8 cellular contexts compared by ENCODE assay signal in the genomic region with DNA sequence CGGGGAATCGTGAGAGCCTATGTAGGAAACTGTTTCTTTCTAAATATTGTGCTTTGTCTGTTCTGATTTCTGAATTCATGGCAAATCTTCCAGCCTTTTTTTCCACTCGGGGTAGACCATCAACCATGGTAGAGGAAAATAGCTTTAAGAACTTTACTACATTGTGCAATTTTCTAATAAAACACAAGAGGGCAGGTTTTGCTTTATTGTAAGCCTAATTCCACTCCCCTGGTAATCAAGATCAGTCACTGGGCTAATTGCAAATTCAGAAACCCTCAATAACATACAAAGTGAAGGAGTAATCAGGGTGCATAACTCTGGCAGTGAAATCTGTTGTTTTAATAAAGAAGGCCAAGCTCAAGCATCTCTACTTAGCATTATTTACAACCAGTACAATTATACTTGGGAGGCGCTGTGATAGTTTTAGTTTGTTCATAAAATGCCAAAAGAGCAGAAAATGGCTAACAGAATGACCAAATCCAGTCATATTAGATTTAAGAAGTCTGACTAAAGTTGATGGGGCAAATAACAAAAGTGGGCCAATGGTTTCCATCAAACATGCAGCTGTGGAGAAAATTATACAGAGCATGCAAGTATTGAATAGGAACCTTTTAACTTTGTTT. TPM values are rescaled to one million over a fixed set of nuclear protein-coding genes. Genes with fewer than 3 reads are reported as not detected.
A peak's percentile ranks its signal among the peaks of the same experiment; 100 is the strongest.
DNase-seq lines count a peak whose midpoint lies in the region; TF ChIP-seq lines count a peak whose summit lies in the region.
"Had no signal": no experiment of that assay in that cellular context is flagged by ENCODE, and none has a peak within 500 bp of the region (broad histone marks: within the 10 kb centered on the region; RNA-seq: fewer than 3 reads in every experiment).

No MANE protein-coding gene starts in this region.

- H3K36me3 Mint-ChIP-seq in H9 (ENCODE audit: insufficient read depth in 1 of 3, low read depth in 3 of 3), result no peaks in the 10 kb centered on the region
- H3K36me3 Mint-ChIP-seq in progenitor cell of endocrine pancreas (ENCODE audit: insufficient read depth), result no peaks in the 10 kb centered on the region
- H3K36me3 Mint-ChIP-seq in activated CD4-positive, alpha-beta T cell treated with anti-CD3 and anti-CD28 coated beads, Interleukin-2, amount 10 ng/mL, durations not matched to agents 7 days and 5 days (ENCODE audit: low read depth), result no peaks in the 10 kb centered on the region
- H3K36me3 Mint-ChIP-seq: activated naive CD8-positive, alpha-beta T cell had no signal

- H3K27me3 ChIP-seq in GM06990 (replicated peaks; ENCODE audit: control insufficient read depth, insufficient read depth, low read length) (no peaks in the 10 kb centered on the region; the same call in 1 of the 2 replicates), H9 (ENCODE audit: insufficient read depth, low read length) (no peaks in the 10 kb centered on the region)

- no peak overlapping the region for H3K27ac ChIP-seq in H9 (ENCODE audit: insufficient read length, low read depth, low read length)

- H3K23me2 ChIP-seq in H9 (ENCODE audit: insufficient read length, low read depth, low read length, poor library complexity, severe bottlenecking), result no peaks in the 10 kb centered on the region

- H4K8ac ChIP-seq in H9 (replicated peaks; ENCODE audit: insufficient read length, low read depth, low read length), result no peak overlapping the region

- no peak overlapping the region for H2BK15ac ChIP-seq in H9 (ENCODE audit: low read depth, low read length)

- no peak overlapping the region for H2BK12ac ChIP-seq in H9 (ENCODE audit: insufficient read length, low read depth, low read length)

- H3K9me3 Mint-ChIP-seq in H9, result no peaks in the 10 kb centered on the region
- H3K9me3 Mint-ChIP-seq in progenitor cell of endocrine pancreas (ENCODE audit: low read depth), result no peaks in the 10 kb centered on the region
- H3K9me3 Mint-ChIP-seq in activated CD4-positive, alpha-beta T cell treated with anti-CD3 and anti-CD28 coated beads, Interleukin-2, amount 10 ng/mL, durations not matched to agents 7 days and 5 days, result no peaks in the 10 kb centered on the region

- no peak overlapping the region for H3T11ph ChIP-seq in H9 (ENCODE audit: low read length)

- H3K79me2 ChIP-seq in H9 (ENCODE audit: insufficient read depth, low read length), result no peaks in the 10 kb centered on the region

- no peaks in the 10 kb centered on the region for H3K9me3 ChIP-seq in H9 (ENCODE audit: control insufficient read depth, low read depth, low read length)

- no peak overlapping the region for H4K91ac ChIP-seq in H9 (ENCODE audit: insufficient read length, low read depth, low read length)

- no peak overlapping the region for H3K9ac ChIP-seq in H9 (ENCODE audit: extremely low read depth, insufficient read length, low read length)

- no peak overlapping the region for H4K5ac ChIP-seq in H9 (ENCODE audit: insufficient read length, low read depth, low read length)

- no peak overlapping the region for H3K4me3 ChIP-seq in GM06990 (replicated peaks; ENCODE audit: low read depth, low read length)
- H3K4me3 ChIP-seq in fibroblast of villous mesenchyme (ENCODE audit: low read depth, low read length), result no peak overlapping the region

- H2BK20ac ChIP-seq in H9 (ENCODE audit: low read depth, low read length, poor library complexity, severe bottlenecking), result no peak overlapping the region

- no peak overlapping the region for H3K18ac ChIP-seq in H9 (ENCODE audit: insufficient read length, low read depth, low read length)

- no peak overlapping the region for H2BK5ac ChIP-seq in H9 (ENCODE audit: insufficient read length, low read length)

- no peaks in the 10 kb centered on the region for H4K20me1 ChIP-seq in H9 (ENCODE audit: control insufficient read depth, insufficient read depth, insufficient read length)

- CTCF ChIA-PET in activated CD4-positive, alpha-beta T cell treated with anti-CD3 and anti-CD28 coated beads, Interleukin-2, amount 10 ng/mL, durations not matched to agents 7 days and 5 days (lab: Charles Lee), result interaction anchor here (0.7 to 2.1 kb wide), 6 partner anchors 10 to 182 kb away, joined by 3 to 9 read pairs (median 4); partner anchors contain the start of gene TGDS

- POLR2A ChIA-PET in activated CD4-positive, alpha-beta T cell treated with anti-CD3 and anti-CD28 coated beads, Interleukin-2, amount 10 ng/mL, durations not matched to agents 7 days and 5 days (lab: Charles Lee), result no interaction called here

- H3K27me3 Mint-ChIP-seq in H9 (ENCODE audit: low read depth) (no peaks in the 10 kb centered on the region; the same call in none of the 2 replicates), progenitor cell of endocrine pancreas (peaks cover 15% of the 10 kb centered on the region)
- H3K27me3 Mint-ChIP-seq in activated CD4-positive, alpha-beta T cell treated with anti-CD3 and anti-CD28 coated beads, Interleukin-2, amount 10 ng/mL, durations not matched to agents 7 days and 5 days, result peaks cover 3% of the 10 kb centered on the region
- H3K27me3 Mint-ChIP-seq: activated naive CD8-positive, alpha-beta T cell had no signal

- no peak overlapping the region for H3K56ac ChIP-seq in H9 (ENCODE audit: insufficient read length, low read depth, low read length)

- DNase-seq in GM06990 (ENCODE audit: extremely low read depth, insufficient read length), result no peak
- DNase-seq in H9, result no peak
- DNase-seq in NCI-H1436 (lab: John Stamatoyannopoulos, UW), result peak; percentile 70
- DNase-seq in SW480 (ENCODE audit: low spot score), result peak; percentile 66
- peak; percentile 63 for DNase-seq in fibroblast of villous mesenchyme (ENCODE audit: low read depth)
- DNase-seq in progenitor cell of endocrine pancreas (ENCODE audit: low spot score, unreplicated experiment), result no peak
- DNase-seq in activated CD4-positive, alpha-beta T cell treated with anti-CD3 and anti-CD28 coated beads, Interleukin-2, amount 10 ng/mL, durations not matched to agents 7 days and 5 days, result no peak

- TF ChIP-seq CTCF in GM06990 (IDR thresholded peaks at IDR 0.05; ENCODE audit: insufficient read depth, low read length, poor library complexity, severe bottlenecking), result peak; percentile 47
- TF ChIP-seq CTCF in H9 (conservative IDR thresholded peaks at IDR 0.05), result peak; percentile 74
- TF ChIP-seq CTCF in fibroblast of villous mesenchyme (IDR thresholded peaks at IDR 0.05; ENCODE audit: insufficient read depth, low read depth, low read length), result peak; percentile 58
- TF ChIP-seq CTCF in progenitor cell of endocrine pancreas (IDR thresholded peaks at IDR 0.05; ENCODE audit: unreplicated experiment), result peak; percentile 64

- no peak overlapping the region for H2AK5ac ChIP-seq in H9 (ENCODE audit: insufficient read length, low read length)

- H3K4me2 ChIP-seq in H9 (ENCODE audit: insufficient read depth, insufficient read length, low read length), result no peak overlapping the region

- no peak overlapping the region for H3K14ac ChIP-seq in H9 (ENCODE audit: insufficient read depth, low read length)

- H3K79me1 ChIP-seq in H9 (ENCODE audit: insufficient read depth, low read depth, low read length, poor library complexity, severe bottlenecking), result no peaks in the 10 kb centered on the region

- H3K4me1 ChIP-seq in H9 (ENCODE audit: insufficient read depth, low read length), result no peaks in the 10 kb centered on the region; the same call in 1 of the 2 replicates

- H3K4me1 Mint-ChIP-seq in H9 (peaks cover 13 to 15% of the 10 kb centered on the region in 2 experiments), progenitor cell of endocrine pancreas (ENCODE audit: low read depth) (peaks cover 12% of the 10 kb centered on the region)
- peaks cover 12% of the 10 kb centered on the region for H3K4me1 Mint-ChIP-seq in activated CD4-positive, alpha-beta T cell treated with anti-CD3 and anti-CD28 coated beads, Interleukin-2, amount 10 ng/mL, durations not matched to agents 7 days and 5 days

- no peak overlapping the region for H3K4me3 Mint-ChIP-seq in H9
- H3K4me3 Mint-ChIP-seq in progenitor cell of endocrine pancreas (ENCODE audit: low read depth), result no peak overlapping the region
- H3K4me3 Mint-ChIP-seq in activated CD4-positive, alpha-beta T cell treated with anti-CD3 and anti-CD28 coated beads, Interleukin-2, amount 10 ng/mL, durations not matched to agents 7 days and 5 days, result no peak overlapping the region
- H3K4me3 Mint-ChIP-seq: activated naive CD8-positive, alpha-beta T cell had no signal

- H3K4ac ChIP-seq in H9 (ENCODE audit: low read depth, low read length), result no peak overlapping the region

- no peak overlapping the region for H3K23ac ChIP-seq in H9 (ENCODE audit: insufficient read length, low read depth, low read length)

- WGBS in H9 (ENCODE audit: extremely low coverage, insufficient read length, low lambda C conversion rate), result no CpG with 5 or more reads among the region's 4 CpGs

- H2AFZ ChIP-seq in H9 (ENCODE audit: low read length), result no peak overlapping the region

- H3K27ac Mint-ChIP-seq in H9, result no peak overlapping the region
- H3K27ac Mint-ChIP-seq in progenitor cell of endocrine pancreas, result no peak overlapping the region
- no peak overlapping the region for H3K27ac Mint-ChIP-seq in activated CD4-positive, alpha-beta T cell treated with anti-CD3 and anti-CD28 coated beads, Interleukin-2, amount 10 ng/mL, durations not matched to agents 7 days and 5 days

- H3K36me3 ChIP-seq in GM06990 (ENCODE audit: control insufficient read depth, insufficient read depth, low read length), result no peaks in the 10 kb centered on the region

- H2BK120ac ChIP-seq in H9 (ENCODE audit: low read depth, low read length, poor library complexity, severe bottlenecking), result no peak overlapping the region

RNA-seq across cellular contexts. Expression of gene DCT, which starts 43.8 kb away (rescaled TPM):
- not detected in 2 replicates for total RNA-seq in H9 (2021)
- total RNA-seq in fibroblast of villous mesenchyme, result not detected in 2 replicates
- 0.20 TPM in 1 of 2 replicates, not detected in the other for total RNA-seq in progenitor cell of endocrine pancreas
- total RNA-seq in activated CD4-positive, alpha-beta T cell treated with anti-CD3 and anti-CD28 coated beads, Interleukin-2, amount 10 ng/mL, durations not matched to agents 7 days and 5 days, result under 1 TPM; 0.15 to 0.20 TPM

Comparison
In these comparisons a context has a peak if more than half of its experiments do, and no peak if none do; other contexts are left out.
1. DNase-seq: peak in NCI-H1436 (single experiment), SW480 (single experiment) and fibroblast of villous mesenchyme (single experiment); none in GM06990 (single experiment), H9 (single experiment), progenitor cell of endocrine pancreas (single experiment) and activated CD4-positive, alpha-beta T cell treated with anti-CD3 and anti-CD28 coated beads, Interleukin-2, amount 10 ng/mL, durations not matched to agents 7 days and 5 days (single experiment).
2. Peak in every context shown above with its lines, with median percentiles within 50 percentile points of each other: CTCF ChIP-seq.